Comparison of ENCODE assay signal across 18 cellular contexts in genomic region chr15:66222273-66223198, GRCh38. TPM values are rescaled to one million over a fixed set of nuclear protein-coding genes. Genes with fewer than 3 reads are reported as not detected.
DNase-seq lines count a peak whose midpoint lies in the region; FAIRE-seq and TF ChIP-seq lines count a peak whose summit lies in the region.
"Had no signal": no experiment of that assay in that cellular context is flagged by ENCODE, and none has a peak within 500 bp of the region (broad histone marks: within the 10 kb centered on the region; RNA-seq: fewer than 3 reads in every experiment).

No MANE protein-coding gene starts in this region.

- BruUV-seq in Caco-2 (replicated peaks; lab: Mats Ljungman, UMichigan), result no TSS peak

- no peak for DNase-seq in GM12891 (ENCODE audit: insufficient read length, low spot score)
- peak; percentile 64 to 91 for DNase-seq in HAP-1 (ENCODE audit: low spot score in 2 of 2)
- peak; percentile 32 for DNase-seq in chondrocyte (ENCODE audit: low spot score)
- DNase-seq in effector CD4-positive, alpha-beta T cell, result no peak
- no peak for DNase-seq in Caco-2
- DNase-seq in Ammon's horn (ENCODE audit: low spot score), result no peak
- DNase-seq: CD8-positive, alpha-beta T cell; DMS 273 treated with DMSO at 0.1 percent for 48 hours; DMS53; DND-41; EL; GM23248; H7 had no signal

- H3K27ac Mint-ChIP-seq in chondrocyte (ENCODE audit: unreplicated experiment) (no peak overlapping the region), Caco-2 (ENCODE audit: unreplicated experiment) (no peak overlapping the region)
- H3K27ac Mint-ChIP-seq: B cell; CD8-positive, alpha-beta T cell had no signal

- in situ Hi-C loops in HAP-1 (cut with MboI; ENCODE audit: low sequenced_read_pairs), result no loop called here

- CTCF ChIA-PET in Caco-2 (lab: Charles Lee), result no interaction called here

- TF ChIP-seq POLR2A in GM12891 (IDR thresholded peaks at IDR 0.05; ENCODE audit: low read depth, low read length), result no peak

- H3K4me1 ChIP-seq in HAP-1 (peaks cover 11% of the 10 kb centered on the region), Caco-2 (no peaks in the 10 kb centered on the region)

- POLR2A ChIA-PET in Caco-2 (lab: Charles Lee), result no interaction called here

- H3K4me3 Mint-ChIP-seq in chondrocyte (ENCODE audit: unreplicated experiment), result no peak overlapping the region
- no peak overlapping the region for H3K4me3 Mint-ChIP-seq in Caco-2 (ENCODE audit: unreplicated experiment)
- H3K4me3 Mint-ChIP-seq: B cell; CD8-positive, alpha-beta T cell had no signal

- no peaks in the 10 kb centered on the region for H3K9me3 ChIP-seq in HAP-1
- H3K9me3 ChIP-seq in Caco-2, result no peaks in the 10 kb centered on the region

- intact Hi-C loops in Caco-2 (cut with micrococcal nuclease; ENCODE audit: unreplicated experiment), result no loop called here

- H3K4me1 Mint-ChIP-seq in chondrocyte (ENCODE audit: low read depth) (peaks cover 5% of the 10 kb centered on the region), Caco-2 (ENCODE audit: low read depth, unreplicated experiment) (no peaks in the 10 kb centered on the region)
- H3K4me1 Mint-ChIP-seq: B cell had no signal

- H3K9me3 Mint-ChIP-seq in chondrocyte (ENCODE audit: low read depth), result peaks cover 4% of the 10 kb centered on the region
- no peaks in the 10 kb centered on the region for H3K9me3 Mint-ChIP-seq in Caco-2 (ENCODE audit: unreplicated experiment)
- H3K9me3 Mint-ChIP-seq: CD8-positive, alpha-beta T cell had no signal

- peak; percentile 33 for FAIRE-seq in GM12891 (lab: Jason Lieb, UNC)
- FAIRE-seq: A204.1, GM12878, GM19239 had no signal

- peaks cover 25% of the 10 kb centered on the region for H3K27me3 Mint-ChIP-seq in chondrocyte (ENCODE audit: low read depth)
- peaks cover 14% of the 10 kb centered on the region for H3K27me3 Mint-ChIP-seq in Caco-2 (ENCODE audit: insufficient read depth, unreplicated experiment)

- TF ChIP-seq CTCF in chondrocyte (IDR thresholded peaks at IDR 0.05) (no peak), Caco-2 (IDR thresholded peaks at IDR 0.05; ENCODE audit: insufficient read depth in 1 of 2, low read depth in 1 of 2, low read length in 1 of 2, severe bottlenecking in 1 of 2, unreplicated experiment in 1 of 2) (no peak)

- H3K36me3 Mint-ChIP-seq in chondrocyte (ENCODE audit: low read depth) (no peaks in the 10 kb centered on the region), Caco-2 (ENCODE audit: insufficient read depth, unreplicated experiment) (no peaks in the 10 kb centered on the region)
- H3K36me3 Mint-ChIP-seq: CD8-positive, alpha-beta T cell had no signal

- no peak overlapping the region for H3K4me3 ChIP-seq in HAP-1
- H3K4me3 ChIP-seq in Caco-2 (ENCODE audit: low read depth, low read length), result no peak overlapping the region
- H3K4me3 ChIP-seq: BLaER1 treated with 17β-estradiol and CSF1 and Interleukin-3, amounts not matched to agents 10 nM and 100 nM; GM12878; GM23248 had no signal

- H3K27me3 ChIP-seq in HAP-1 (ENCODE audit: low read depth) (peaks cover 61% of the 10 kb centered on the region), Caco-2 (replicated peaks; ENCODE audit: control insufficient read depth, insufficient read depth, low read length) (no peaks in the 10 kb centered on the region; the same call in 1 of the 2 replicates)
- H3K27me3 ChIP-seq: BLaER1 treated with 17β-estradiol and CSF1 and Interleukin-3, amounts not matched to agents 10 nM and 100 nM had no signal

- no peaks in the 10 kb centered on the region for H3K36me3 ChIP-seq in HAP-1 (replicated peaks)
- H3K36me3 ChIP-seq in Caco-2 (ENCODE audit: control insufficient read depth, insufficient read depth, low read length), result no peaks in the 10 kb centered on the region
- H3K36me3 ChIP-seq: BLaER1 treated with 17β-estradiol and CSF1 and Interleukin-3, amounts not matched to agents 10 nM and 100 nM had no signal

TF ChIP-seq in GM12891, 5 proteins besides CTCF, POLR2A, EP300 and RAD21:
- TF ChIP-seq POLR2AphosphoS5 (IDR thresholded peaks at IDR 0.05; ENCODE audit: low read depth, low read length) (no peak), POU2F2 (IDR thresholded peaks at IDR 0.05; ENCODE audit: low read depth, low read length) (no peak), TAF1 (IDR thresholded peaks at IDR 0.05; ENCODE audit: low read depth, low read length) (no peak), PAX5 (IDR thresholded peaks at IDR 0.05; ENCODE audit: insufficient read depth, low read length, severe bottlenecking) (no peak), SPI1 (IDR thresholded peaks at IDR 0.05; ENCODE audit: low read depth, low read length) (no peak)
TF ChIP-seq in GM12891: peak in this region for 0.

RNA-seq across cellular contexts. Expression of gene MEGF11, which starts 31.0 kb away (rescaled TPM):
- polyA plus RNA-seq in GM12891 (2012; ENCODE audit: low read depth, missing spikeins), result 0.85 TPM
- total RNA-seq in chondrocyte, result not detected in 3 replicates
- 0.58 and 0.66 TPM in 2 replicates for total RNA-seq in Caco-2 (2022)
- total RNA-seq: CD8-positive, alpha-beta T cell; GM23248 had no signal

Comparison
In these comparisons a context has a peak if more than half of its experiments do, and no peak if none do; other contexts are left out.
1. DNase-seq: peak in HAP-1 (2 of 2) and chondrocyte (single experiment); none in GM12891 (single experiment), effector CD4-positive, alpha-beta T cell (single experiment), Caco-2 (0 of 2) and Ammon's horn (single experiment).